ENCODE assay signal across 2 cellular contexts in the genomic region with DNA sequence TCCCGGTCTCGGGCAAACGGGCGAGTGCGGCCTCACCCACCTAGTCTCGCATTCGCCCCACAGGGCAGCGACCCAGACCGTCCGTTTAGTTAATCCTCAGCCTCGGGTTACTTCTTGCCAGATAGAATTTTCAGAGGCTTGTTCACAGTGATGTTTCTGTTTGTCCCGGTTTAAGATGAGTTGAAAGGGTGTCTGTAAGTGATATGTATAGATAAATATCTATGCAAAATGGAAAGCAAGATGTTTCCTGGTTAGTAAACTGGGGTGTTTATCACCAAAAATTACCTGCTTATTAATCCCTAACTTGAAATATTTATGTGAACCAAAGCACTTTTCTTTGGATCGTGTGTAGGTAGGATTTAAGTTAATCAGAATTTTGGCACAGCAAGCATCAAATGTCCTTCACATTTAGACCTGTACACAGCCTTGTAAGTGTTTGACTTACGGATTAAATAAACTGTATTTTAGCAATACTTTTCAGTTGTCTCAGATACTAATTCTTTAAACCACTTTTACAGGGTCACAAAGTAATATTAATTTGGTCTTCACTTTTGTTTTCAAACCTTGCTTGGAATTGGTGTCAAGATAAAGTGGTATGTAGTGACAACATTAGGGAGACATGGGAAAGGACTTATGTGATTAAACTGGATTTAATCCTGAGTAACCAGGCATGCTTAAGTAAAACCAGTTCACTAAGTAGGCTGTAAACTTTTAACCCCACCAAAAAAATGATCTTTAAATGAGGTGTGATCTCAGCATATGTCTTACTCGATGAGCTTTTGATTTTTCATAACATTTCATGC.
TF ChIP-seq lines count a peak whose summit lies in the region.

No MANE protein-coding gene starts in this region.

TF ChIP-seq in endothelial cell of umbilical vein, 7 proteins besides CTCF, POLR2A, EP300 and RAD21:
- TF ChIP-seq, protein P1, sequence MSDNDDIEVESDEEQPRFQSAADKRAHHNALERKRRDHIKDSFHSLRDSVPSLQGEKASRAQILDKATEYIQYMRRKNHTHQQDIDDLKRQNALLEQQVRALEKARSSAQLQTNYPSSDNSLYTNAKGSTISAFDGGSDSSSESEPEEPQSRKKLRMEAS (IDR thresholded peaks at IDR 0.05; ENCODE audit: insufficient read depth, insufficient read length) = no peak
- TF ChIP-seq FOS (IDR thresholded peaks at IDR 0.05; ENCODE audit: borderline replicate concordance, insufficient read depth, low read length) = no peak
- no peak for TF ChIP-seq EZH2 (IDR thresholded peaks at IDR 0.05; ENCODE audit: borderline replicate concordance, low read depth, low read length, severe bottlenecking)
- TF ChIP-seq POLR2AphosphoS5 (IDR thresholded peaks at IDR 0.05; ENCODE audit: insufficient read depth, low read depth, low read length) = no peak
- no peak for TF ChIP-seq MYC (IDR thresholded peaks at IDR 0.05; ENCODE audit: low read depth, low read length)
- TF ChIP-seq JUN (IDR thresholded peaks at IDR 0.05; ENCODE audit: borderline replicate concordance, insufficient read depth, insufficient read length, low read depth) = no peak
- no peak for TF ChIP-seq GATA2 (IDR thresholded peaks at IDR 0.05; ENCODE audit: insufficient read depth, insufficient read length, low read depth, low read length)

TF ChIP-seq in neural cell, 6 proteins besides CTCF, POLR2A, EP300 and RAD21 (continued from another document):
- TF ChIP-seq, protein P2, sequence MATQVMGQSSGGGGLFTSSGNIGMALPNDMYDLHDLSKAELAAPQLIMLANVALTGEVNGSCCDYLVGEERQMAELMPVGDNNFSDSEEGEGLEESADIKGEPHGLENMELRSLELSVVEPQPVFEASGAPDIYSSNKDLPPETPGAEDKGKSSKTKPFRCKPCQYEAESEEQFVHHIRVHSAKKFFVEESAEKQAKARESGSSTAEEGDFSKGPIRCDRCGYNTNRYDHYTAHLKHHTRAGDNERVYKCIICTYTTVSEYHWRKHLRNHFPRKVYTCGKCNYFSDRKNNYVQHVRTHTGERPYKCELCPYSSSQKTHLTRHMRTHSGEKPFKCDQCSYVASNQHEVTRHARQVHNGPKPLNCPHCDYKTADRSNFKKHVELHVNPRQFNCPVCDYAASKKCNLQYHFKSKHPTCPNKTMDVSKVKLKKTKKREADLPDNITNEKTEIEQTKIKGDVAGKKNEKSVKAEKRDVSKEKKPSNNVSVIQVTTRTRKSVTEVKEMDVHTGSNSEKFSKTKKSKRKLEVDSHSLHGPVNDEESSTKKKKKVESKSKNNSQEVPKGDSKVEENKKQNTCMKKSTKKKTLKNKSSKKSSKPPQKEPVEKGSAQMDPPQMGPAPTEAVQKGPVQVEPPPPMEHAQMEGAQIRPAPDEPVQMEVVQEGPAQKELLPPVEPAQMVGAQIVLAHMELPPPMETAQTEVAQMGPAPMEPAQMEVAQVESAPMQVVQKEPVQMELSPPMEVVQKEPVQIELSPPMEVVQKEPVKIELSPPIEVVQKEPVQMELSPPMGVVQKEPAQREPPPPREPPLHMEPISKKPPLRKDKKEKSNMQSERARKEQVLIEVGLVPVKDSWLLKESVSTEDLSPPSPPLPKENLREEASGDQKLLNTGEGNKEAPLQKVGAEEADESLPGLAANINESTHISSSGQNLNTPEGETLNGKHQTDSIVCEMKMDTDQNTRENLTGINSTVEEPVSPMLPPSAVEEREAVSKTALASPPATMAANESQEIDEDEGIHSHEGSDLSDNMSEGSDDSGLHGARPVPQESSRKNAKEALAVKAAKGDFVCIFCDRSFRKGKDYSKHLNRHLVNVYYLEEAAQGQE (IDR thresholded peaks at IDR 0.05; ENCODE audit: borderline replicate concordance) = no peak
- TF ChIP-seq EZH2 (IDR thresholded peaks at IDR 0.05; ENCODE audit: borderline replicate concordance, insufficient read depth, low read length, poor library complexity, severe bottlenecking) (no peak), MXI1 (conservative IDR thresholded peaks at IDR 0.05; ENCODE audit: poor library complexity, severe bottlenecking) (no peak)
